Comparison of ENCODE assay signal across 25 cellular contexts in the genomic region with DNA sequence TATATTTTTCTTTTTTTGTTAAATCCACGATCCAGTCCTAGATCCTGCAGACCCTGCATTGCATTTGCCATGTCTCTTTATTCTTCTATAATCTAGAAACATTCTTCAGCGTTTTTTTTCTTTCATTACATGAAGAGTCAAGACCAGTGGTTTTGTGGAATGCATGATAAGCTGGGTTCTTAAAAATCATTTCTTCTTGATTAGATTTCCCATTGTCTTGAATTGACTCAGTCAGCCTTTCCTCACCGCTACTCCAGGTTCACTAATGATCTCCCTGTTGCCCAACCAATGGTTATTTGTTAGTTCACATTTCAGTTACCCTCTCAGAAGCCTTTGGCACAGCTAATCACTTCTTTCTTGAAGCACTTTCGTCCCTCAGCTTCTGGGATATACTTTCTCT. TPM values are rescaled to one million over a fixed set of nuclear protein-coding genes. Genes with fewer than 3 reads are reported as not detected.
"Had no signal": no experiment of that assay in that cellular context is flagged by ENCODE, and none has a peak within 500 bp of the region (broad histone marks: within the 10 kb centered on the region; RNA-seq: fewer than 3 reads in every experiment).

No MANE protein-coding gene starts in this region.

- H3K27me3 Mint-ChIP-seq: naive B cell; natural killer cell treated with Interleukin-12 subunit alpha and Interleukin-12 subunit beta and Interleukin-15 and Interleukin-18, amount 100 ng/mL, for 72 hours; progenitor cell of endocrine pancreas; stimulated activated memory B cell treated with anti-CD40 and anti-IgM and Interleukin-4, amounts not matched to agents 10 μg/mL and 1 μg/mL and 100 μg/mL, for 72 hours had no signal

- H3K4me3 Mint-ChIP-seq: mesothelial cell of epicardium; naive B cell; natural killer cell treated with Interleukin-12 subunit alpha and Interleukin-12 subunit beta and Interleukin-15 and Interleukin-18, amount 100 ng/mL, for 72 hours; neural progenitor cell; stimulated activated memory B cell treated with anti-CD40 and anti-IgM and Interleukin-4, amounts not matched to agents 10 μg/mL and 1 μg/mL and 100 μg/mL, for 72 hours had no signal

- H3K27ac Mint-ChIP-seq: mesothelial cell of epicardium; natural killer cell treated with Interleukin-12 subunit alpha and Interleukin-12 subunit beta and Interleukin-15 and Interleukin-18, amount 100 ng/mL, for 72 hours; neural progenitor cell; progenitor cell of endocrine pancreas; stimulated activated memory B cell treated with anti-CD40 and anti-IgM and Interleukin-4, amounts not matched to agents 10 μg/mL and 1 μg/mL and 100 μg/mL, for 72 hours had no signal

- H3K9me3 Mint-ChIP-seq: mesothelial cell of epicardium; naive B cell; natural killer cell treated with Interleukin-12 subunit alpha and Interleukin-12 subunit beta and Interleukin-15 and Interleukin-18, amount 100 ng/mL, for 72 hours; neural progenitor cell; stimulated activated memory B cell treated with anti-CD40 and anti-IgM and Interleukin-4, amounts not matched to agents 10 μg/mL and 1 μg/mL and 100 μg/mL, for 72 hours had no signal

- DNase-seq: dorsolateral prefrontal cortex; effector CD4-positive, alpha-beta T cell; foreskin keratinocyte; heart left ventricle; left cardiac atrium; left lung; mesenchymal stem cell; mucosa of descending colon; naive B cell; sigmoid colon; stimulated activated CD4-positive, alpha-beta T cell treated with anti-CD3 and anti-CD28 coated beads, Interleukin-2, amount 100 ng/mL, for 24 hours; stimulated activated CD4-positive, alpha-beta T cell treated with anti-CD3 and anti-CD28 coated beads, Interleukin-4, amount 100 ng/mL, for 24 hours; stimulated activated naive CD8-positive, alpha-beta T cell treated with anti-CD3 and anti-CD28 coated beads, Interleukin-15, Interleukin-2, amounts not matched to agents 100 U/mL and 50 U/mL, for 24 hours; transverse colon; upper lobe of right lung; uterus had no signal

- ATAC-seq: foreskin keratinocyte; gastroesophageal sphincter; heart left ventricle; left cardiac atrium; left lung; mucosa of descending colon; natural killer cell treated with Interleukin-12 subunit alpha and Interleukin-12 subunit beta and Interleukin-15 and Interleukin-18, amount 100 ng/mL, for 72 hours; stimulated activated memory B cell treated with anti-CD40 and anti-IgM and Interleukin-4, amounts not matched to agents 10 μg/mL and 1 μg/mL and 100 μg/mL, for 72 hours; stimulated activated naive CD8-positive, alpha-beta T cell treated with anti-CD3 and anti-CD28 coated beads, Interleukin-15, Interleukin-2, amounts not matched to agents 100 U/mL and 50 U/mL, for 24 hours; upper lobe of right lung had no signal

- H3K4me3 ChIP-seq: gastroesophageal sphincter, heart left ventricle, hepatocyte, left lung, mucosa of descending colon, neural progenitor cell, right atrium auricular region, sigmoid colon, suprapubic skin, transverse colon, upper lobe of right lung, uterus had no signal

- H3K4me1 Mint-ChIP-seq: mesothelial cell of epicardium; naive B cell; neural progenitor cell; stimulated activated memory B cell treated with anti-CD40 and anti-IgM and Interleukin-4, amounts not matched to agents 10 μg/mL and 1 μg/mL and 100 μg/mL, for 72 hours had no signal

RNA-seq across cellular contexts. Expression of a gene that starts 42.6 kb away (rescaled TPM):
- total RNA-seq: natural killer cell treated with Interleukin-12 subunit alpha and Interleukin-12 subunit beta and Interleukin-15 and Interleukin-18, amount 100 ng/mL, for 72 hours had no signal
